8 cellular contexts compared by ENCODE assay signal in the genomic region with DNA sequence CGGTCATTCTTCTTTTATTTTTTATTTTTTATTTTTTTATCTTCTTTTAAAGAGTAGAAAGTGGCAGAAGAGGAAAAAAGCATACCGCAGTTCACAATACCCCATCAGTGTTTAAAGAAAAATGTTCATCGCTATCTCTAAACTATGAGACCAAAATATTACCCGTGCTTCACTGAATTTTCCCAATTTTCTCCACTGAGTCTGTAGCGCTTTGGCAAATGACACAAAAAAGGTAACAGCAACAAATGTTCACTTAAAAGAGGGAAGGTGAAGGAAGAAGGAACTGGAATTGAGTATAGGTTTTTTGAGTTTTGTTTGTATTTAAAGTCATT. TPM values are rescaled to one million over a fixed set of nuclear protein-coding genes. Genes with fewer than 3 reads are reported as not detected.
DNase-seq lines count a peak whose midpoint lies in the region; ATAC-seq and TF ChIP-seq lines count a peak whose summit lies in the region.

No MANE protein-coding gene starts in this region.

- DNase-seq in T-helper 1 cell (no peak), immature natural killer cell (no peak), adrenal gland (no peak), hippocampal formation (lab: John Stamatoyannopoulos, UW) (no peak)
- no peak for DNase-seq in activated T-helper 1 cell treated with anti-CD3 and anti-CD28 coated beads, Interleukin-12 subunit alpha, Interleukin-12 subunit beta, Interleukin-2, Interleukin-4 antibody, amounts not matched to agents 30 ng/mL and 10 ng/mL and 1 ng/mL, durations not matched to agents 14 hours and 24 hours and 36 hours (ENCODE audit: low spot score)

- H3K27me3 Mint-ChIP-seq in T-helper 1 cell treated with Interleukin-12 subunit alpha and Interleukin-12 subunit beta and Interleukin-4 antibody, amounts not matched to agents 30 μg/mL and 1 μg/mL, for 36 hours (ENCODE audit: low read depth): peaks cover 10% of the 10 kb centered on the region
- peaks cover 6% of the 10 kb centered on the region for H3K27me3 Mint-ChIP-seq in activated T-helper 1 cell treated with anti-CD3 and anti-CD28 coated beads, Interleukin-12 subunit alpha, Interleukin-12 subunit beta, Interleukin-2, Interleukin-4 antibody, amounts not matched to agents 30 ng/mL and 10 ng/mL and 1 ng/mL, durations not matched to agents 14 hours and 24 hours and 36 hours (ENCODE audit: insufficient read depth)
- peaks cover 2 to 4% (median 3%) of the 10 kb centered on the region in 3 donors for H3K27me3 Mint-ChIP-seq in immature natural killer cell (ENCODE audit: low read depth in 3 of 3)

- no peaks in the 10 kb centered on the region for H3K9me3 Mint-ChIP-seq in T-helper 1 cell treated with Interleukin-12 subunit alpha and Interleukin-12 subunit beta and Interleukin-4 antibody, amounts not matched to agents 30 μg/mL and 1 μg/mL, for 36 hours
- no peaks in the 10 kb centered on the region for H3K9me3 Mint-ChIP-seq in activated T-helper 1 cell treated with anti-CD3 and anti-CD28 coated beads, Interleukin-12 subunit alpha, Interleukin-12 subunit beta, Interleukin-2, Interleukin-4 antibody, amounts not matched to agents 30 ng/mL and 10 ng/mL and 1 ng/mL, durations not matched to agents 14 hours and 24 hours and 36 hours
- H3K9me3 Mint-ChIP-seq in immature natural killer cell: no peaks in the 10 kb centered on the region

- H3K9me3 ChIP-seq in stomach smooth muscle (ENCODE audit: control insufficient read depth in 2 of 2, low read length in 2 of 2) (no peaks in the 10 kb centered on the region), adrenal gland (replicated peaks in 1 of 3) (no peaks in the 10 kb centered on the region)

- no peak overlapping the region for H3K27ac Mint-ChIP-seq in T-helper 1 cell treated with Interleukin-12 subunit alpha and Interleukin-12 subunit beta and Interleukin-4 antibody, amounts not matched to agents 30 μg/mL and 1 μg/mL, for 36 hours
- H3K27ac Mint-ChIP-seq in activated T-helper 1 cell treated with anti-CD3 and anti-CD28 coated beads, Interleukin-12 subunit alpha, Interleukin-12 subunit beta, Interleukin-2, Interleukin-4 antibody, amounts not matched to agents 30 ng/mL and 10 ng/mL and 1 ng/mL, durations not matched to agents 14 hours and 24 hours and 36 hours: no peak overlapping the region
- H3K27ac Mint-ChIP-seq in immature natural killer cell: peak overlapping the region; percentile 39 to 94 (median 82)

- H3K27ac ChIP-seq in stomach smooth muscle (ENCODE audit: low read length) (no peak overlapping the region), adrenal gland (no peak overlapping the region)

- TF ChIP-seq CTCF in adrenal gland (IDR thresholded peaks at IDR 0.05): no peak

- H3K4me1 ChIP-seq in stomach smooth muscle (ENCODE audit: control insufficient read depth, insufficient read depth, low read length): peaks cover 17% of the 10 kb centered on the region
- peaks cover 0 to 9% of the 10 kb centered on the region in 2 donors for H3K4me1 ChIP-seq in adrenal gland (replicated peaks in 1 of 2)

- H3K4me3 ChIP-seq in stomach smooth muscle (ENCODE audit: low read length in 2 of 2) (peak overlapping the region; percentile 85 to 95), adrenal gland (peak overlapping the region in 2 of 4 donors; percentile 46 to 68)

- TF ChIP-seq POLR2A in adrenal gland (IDR thresholded peaks at IDR 0.05): no peak

- H3K36me3 ChIP-seq in stomach smooth muscle (ENCODE audit: control insufficient read depth in 2 of 2, insufficient read depth in 2 of 2, low read length in 2 of 2): no peaks in the 10 kb centered on the region
- H3K36me3 ChIP-seq in adrenal gland (replicated peaks in 1 of 2): no peaks in the 10 kb centered on the region

- intact Hi-C loops in activated T-helper 1 cell treated with anti-CD3 and anti-CD28 coated beads, Interleukin-12 subunit alpha, Interleukin-12 subunit beta, Interleukin-2, Interleukin-4 antibody, amounts not matched to agents 30 ng/mL and 10 ng/mL and 1 ng/mL, durations not matched to agents 14 hours and 24 hours and 36 hours (cut with micrococcal nuclease): loop anchor here (1.0 to 5.0 kb wide), 4 partner anchors 15 to 207 kb away; partner anchors contain the start of genes NPC1, RIOK3 and RMC1
- intact Hi-C loops in adrenal gland (cut with DNase I): no loop called here

- no peak for ATAC-seq in GM21367 (IDR thresholded peaks at IDR 0.05; ENCODE audit: unreplicated experiment)

- no peaks in the 10 kb centered on the region for H3K36me3 Mint-ChIP-seq in T-helper 1 cell treated with Interleukin-12 subunit alpha and Interleukin-12 subunit beta and Interleukin-4 antibody, amounts not matched to agents 30 μg/mL and 1 μg/mL, for 36 hours (ENCODE audit: low read depth)
- no peaks in the 10 kb centered on the region for H3K36me3 Mint-ChIP-seq in activated T-helper 1 cell treated with anti-CD3 and anti-CD28 coated beads, Interleukin-12 subunit alpha, Interleukin-12 subunit beta, Interleukin-2, Interleukin-4 antibody, amounts not matched to agents 30 ng/mL and 10 ng/mL and 1 ng/mL, durations not matched to agents 14 hours and 24 hours and 36 hours (ENCODE audit: low read depth)
- no peaks in the 10 kb centered on the region for H3K36me3 Mint-ChIP-seq in immature natural killer cell

- H3K27me3 ChIP-seq in stomach smooth muscle (ENCODE audit: control insufficient read depth in 1 of 2, insufficient read depth in 2 of 2, low read length in 2 of 2) (no peaks in the 10 kb centered on the region), adrenal gland (no peaks in the 10 kb centered on the region)

- H3K9ac ChIP-seq in stomach smooth muscle (ENCODE audit: low read length in 2 of 2): peak overlapping the region; percentile 36 to 75

- H3K4me3 Mint-ChIP-seq in T-helper 1 cell treated with Interleukin-12 subunit alpha and Interleukin-12 subunit beta and Interleukin-4 antibody, amounts not matched to agents 30 μg/mL and 1 μg/mL, for 36 hours: peak overlapping the region; percentile 89
- H3K4me3 Mint-ChIP-seq in activated T-helper 1 cell treated with anti-CD3 and anti-CD28 coated beads, Interleukin-12 subunit alpha, Interleukin-12 subunit beta, Interleukin-2, Interleukin-4 antibody, amounts not matched to agents 30 ng/mL and 10 ng/mL and 1 ng/mL, durations not matched to agents 14 hours and 24 hours and 36 hours: peak overlapping the region; percentile 86
- peak overlapping the region; percentile 93 to 96 (median 94) for H3K4me3 Mint-ChIP-seq in immature natural killer cell

- 35 to 47% (median 42%) methylated on average over 5 of the region's 5 CpGs for WGBS in adrenal gland, 4 donors

- H3K4me1 Mint-ChIP-seq in T-helper 1 cell treated with Interleukin-12 subunit alpha and Interleukin-12 subunit beta and Interleukin-4 antibody, amounts not matched to agents 30 μg/mL and 1 μg/mL, for 36 hours (ENCODE audit: low read depth): peaks cover 15% of the 10 kb centered on the region
- peaks cover 22% of the 10 kb centered on the region for H3K4me1 Mint-ChIP-seq in activated T-helper 1 cell treated with anti-CD3 and anti-CD28 coated beads, Interleukin-12 subunit alpha, Interleukin-12 subunit beta, Interleukin-2, Interleukin-4 antibody, amounts not matched to agents 30 ng/mL and 10 ng/mL and 1 ng/mL, durations not matched to agents 14 hours and 24 hours and 36 hours (ENCODE audit: low read depth)
- peaks cover 21 to 29% of the 10 kb centered on the region in 2 donors for H3K4me1 Mint-ChIP-seq in immature natural killer cell

RNA-seq across cellular contexts. Expression of gene RIOK3, which starts 15.1 kb away (rescaled TPM):
- 40.8 and 52.2 TPM in 2 replicates for total RNA-seq in activated T-helper 1 cell treated with anti-CD3 and anti-CD28 coated beads, Interleukin-12 subunit alpha, Interleukin-12 subunit beta, Interleukin-2, Interleukin-4 antibody, amounts not matched to agents 30 ng/mL and 10 ng/mL and 1 ng/mL, durations not matched to agents 14 hours and 24 hours and 36 hours
- polyA plus RNA-seq in immature natural killer cell (10 to 100 TPM; 48.6 to 79.3 (median 72.8) TPM), adrenal gland (10 to 100 TPM; 36.3 to 55.1 (median 45.7) TPM)
- total RNA-seq in adrenal gland: 10 to 100 TPM; 22.5 to 53.3 (median 48.1) TPM

Comparison
In these comparisons a context has a peak if more than half of its experiments do, and no peak if none do; other contexts are left out.
1. H3K27ac Mint-ChIP-seq: peak in immature natural killer cell (6 of 6); none in T-helper 1 cell treated with Interleukin-12 subunit alpha and Interleukin-12 subunit beta and Interleukin-4 antibody, amounts not matched to agents 30 μg/mL and 1 μg/mL, for 36 hours (single experiment) and activated T-helper 1 cell treated with anti-CD3 and anti-CD28 coated beads, Interleukin-12 subunit alpha, Interleukin-12 subunit beta, Interleukin-2, Interleukin-4 antibody, amounts not matched to agents 30 ng/mL and 10 ng/mL and 1 ng/mL, durations not matched to agents 14 hours and 24 hours and 36 hours (single experiment).
2. Peak in every context shown above with its lines, with median percentiles within 50 percentile points of each other: H3K4me3 Mint-ChIP-seq.